Comparison of ENCODE assay signal across 8 cellular contexts in genomic region chr11:27699242-27699925, GRCh38. TPM values are rescaled to one million over a fixed set of nuclear protein-coding genes. Genes with fewer than 3 reads are reported as not detected.
A peak's percentile ranks its signal among the peaks of the same experiment; 100 is the strongest.
DNase-seq lines count a peak whose midpoint lies in the region; ATAC-seq and TF ChIP-seq lines count a peak whose summit lies in the region.

No MANE protein-coding gene starts in this region.

- intact Hi-C loops in left ventricle myocardium inferior (cut with micrococcal nuclease) = loop anchor here (5.0 kb wide), 1 partner anchor 833 kb away; no protein-coding TSS in a partner anchor

- H3K4me1 ChIP-seq in left ventricle myocardium inferior = peaks cover 38% of the 10 kb centered on the region
- peaks cover 14 to 26% (median 23%) of the 10 kb centered on the region in 3 donors for H3K4me1 ChIP-seq in skeletal muscle tissue (ENCODE audit: control insufficient read depth in 3 of 3, insufficient read depth in 3 of 3, low read length in 3 of 3)

- H3K27me3 ChIP-seq in left ventricle myocardium inferior (ENCODE audit: low read depth) (peaks cover 63% of the 10 kb centered on the region), skeletal muscle tissue (ENCODE audit: control insufficient read depth in 3 of 3, insufficient read depth in 3 of 3, low read length in 3 of 3) (peaks cover 16 to 54% (median 23%) of the 10 kb centered on the region in 3 donors)

- H3K27ac ChIP-seq in VCaP = no peak overlapping the region
- peak overlapping the region; percentile 54 for H3K27ac ChIP-seq in left ventricle myocardium inferior (replicated peaks)
- H3K27ac ChIP-seq in skeletal muscle tissue (ENCODE audit: low read depth, low read length) = no peak overlapping the region

- TF ChIP-seq CTCF in VCaP (conservative IDR thresholded peaks at IDR 0.05) = peak; percentile 30
- no peak for TF ChIP-seq CTCF in left ventricle myocardium inferior (IDR thresholded peaks at IDR 0.05; ENCODE audit: borderline replicate concordance)

- H3K9me3 ChIP-seq in left ventricle myocardium inferior (replicated peaks) = no peaks in the 10 kb centered on the region
- H3K9me3 ChIP-seq in skeletal muscle tissue (ENCODE audit: control insufficient read depth in 3 of 3, low read length in 3 of 3) = no peaks in the 10 kb centered on the region

- H3K36me3 ChIP-seq in left ventricle myocardium inferior = no peaks in the 10 kb centered on the region
- no peaks in the 10 kb centered on the region for H3K36me3 ChIP-seq in skeletal muscle tissue (ENCODE audit: control insufficient read depth in 3 of 3, insufficient read depth in 3 of 3, low read length in 3 of 3)

- H3K9ac ChIP-seq in skeletal muscle tissue (ENCODE audit: low read depth in 1 of 3, low read length in 3 of 3) = peak overlapping the region in 2 of 3 donors; percentile 57 to 75

- H3K4me3 ChIP-seq in left ventricle myocardium inferior (peak overlapping the region; percentile 75), skeletal muscle tissue (ENCODE audit: low read length in 3 of 3) (peak overlapping the region; percentile 52 to 70 (median 61))

- no peak for ATAC-seq in HG02970 (IDR thresholded peaks at IDR 0.05; ENCODE audit: low FRiP score, unreplicated experiment)

- peak; percentile 19 for DNase-seq in NCI-H345 (lab: John Stamatoyannopoulos, UW)
- DNase-seq in NCI-H345 treated with DMSO at 0.1 percent for 48 hours (lab: John Stamatoyannopoulos, UW; ENCODE audit: unreplicated experiment) = no peak
- DNase-seq in left ventricle myocardium inferior = no peak
- no peak for DNase-seq in GM03348 (ENCODE audit: low spot score)
- DNase-seq in amniotic stem cell (lab: John Stamatoyannopoulos, UW) = no peak

RNA-seq across cellular contexts. Expression of gene BDNF, which starts 0.9 kb away (rescaled TPM):
- total RNA-seq in left ventricle myocardium inferior = 3.1 TPM
- 1.0 TPM for total RNA-seq in skeletal muscle tissue
